8 cellular contexts compared by ENCODE assay signal in genomic region chr7:75762350-75762917, GRCh38. TPM values are rescaled to one million over a fixed set of nuclear protein-coding genes. Genes with fewer than 3 reads are reported as not detected.
DNase-seq lines count a peak whose midpoint lies in the region; TF ChIP-seq lines count a peak whose summit lies in the region.

No MANE protein-coding gene starts in this region.

- no peaks in the 10 kb centered on the region for H3K36me3 ChIP-seq in endodermal cell (ENCODE audit: control insufficient read depth, insufficient read depth, low read length)

- no peak overlapping the region for H3K9ac ChIP-seq in endodermal cell (ENCODE audit: extremely low read depth, low read length, poor library complexity, severe bottlenecking)

- H3K27me3 Mint-ChIP-seq in activated CD4-positive, alpha-beta T cell treated with anti-CD3 and anti-CD28 coated beads, Interleukin-2, amount 10 ng/mL, durations not matched to agents 24 days and 14 days, result no peaks in the 10 kb centered on the region
- H3K27me3 Mint-ChIP-seq in endodermal cell (ENCODE audit: insufficient read depth), result peaks cover 1% of the 10 kb centered on the region

- intact Hi-C loops in activated CD4-positive, alpha-beta T cell treated with anti-CD3 and anti-CD28 coated beads, Interleukin-2, amount 10 ng/mL, durations not matched to agents 24 days and 14 days (cut with micrococcal nuclease), result no loop called here

- H3K27ac ChIP-seq in endodermal cell (ENCODE audit: low read depth, low read length), result no peak overlapping the region

- 48 to 75% methylated on average over 2 of the region's 2 CpGs for WGBS in endodermal cell (ENCODE audit: insufficient coverage in 1 of 2, insufficient read length in 1 of 2), 2 experiments

- no peaks in the 10 kb centered on the region for H3K9me3 ChIP-seq in endodermal cell (ENCODE audit: control insufficient read depth, low read length)

- H3K27ac Mint-ChIP-seq in activated CD4-positive, alpha-beta T cell treated with anti-CD3 and anti-CD28 coated beads, Interleukin-2, amount 10 ng/mL, durations not matched to agents 24 days and 14 days, result no peak overlapping the region
- no peak overlapping the region for H3K27ac Mint-ChIP-seq in endodermal cell

- no peaks in the 10 kb centered on the region for H3K27me3 ChIP-seq in endodermal cell (ENCODE audit: control insufficient read depth, insufficient read depth, low read length, poor library complexity, severe bottlenecking)

- DNase-seq in activated CD4-positive, alpha-beta T cell treated with anti-CD3 and anti-CD28 coated beads, Interleukin-2, amount 10 ng/mL, durations not matched to agents 24 days and 14 days, result peak; percentile 58
- no peak for DNase-seq in activated CD4-positive, alpha-beta T cell treated with anti-CD3 and anti-CD28 coated beads, Interleukin-2, amount 50 U/mL, for 4 hours
- DNase-seq in Kasumi-1 (lab: John Stamatoyannopoulos, UW), result peak; percentile 87 to 88
- peak; percentile 73 for DNase-seq in RPMI7951 (ENCODE audit: low read depth)
- DNase-seq in endodermal cell, result no peak
- DNase-seq in midbrain (lab: John Stamatoyannopoulos, UW), result peak; percentile 57
- DNase-seq in effector CD4-positive, alpha-beta T cell, result no peak
- no peak for DNase-seq in activated T-cell treated with anti-CD3 and anti-CD28 coated beads, Interleukin-2, amount 50 U/mL, for 1 hour

- no peaks in the 10 kb centered on the region for H3K4me1 Mint-ChIP-seq in activated CD4-positive, alpha-beta T cell treated with anti-CD3 and anti-CD28 coated beads, Interleukin-2, amount 10 ng/mL, durations not matched to agents 24 days and 14 days
- peaks cover 4% of the 10 kb centered on the region for H3K4me1 Mint-ChIP-seq in endodermal cell

- no peaks in the 10 kb centered on the region for H3K9me3 Mint-ChIP-seq in activated CD4-positive, alpha-beta T cell treated with anti-CD3 and anti-CD28 coated beads, Interleukin-2, amount 10 ng/mL, durations not matched to agents 24 days and 14 days
- H3K9me3 Mint-ChIP-seq in endodermal cell, result peaks cover 7% of the 10 kb centered on the region

- H3K4me3 ChIP-seq in endodermal cell (ENCODE audit: low read length), result no peak overlapping the region

- TF ChIP-seq CTCF in endodermal cell (conservative IDR thresholded peaks at IDR 0.05), result peak; percentile 85

- no peaks in the 10 kb centered on the region for H3K36me3 Mint-ChIP-seq in activated CD4-positive, alpha-beta T cell treated with anti-CD3 and anti-CD28 coated beads, Interleukin-2, amount 10 ng/mL, durations not matched to agents 24 days and 14 days (ENCODE audit: low read depth)
- H3K36me3 Mint-ChIP-seq in endodermal cell (ENCODE audit: low read depth), result no peaks in the 10 kb centered on the region

- H3K4me3 Mint-ChIP-seq in activated CD4-positive, alpha-beta T cell treated with anti-CD3 and anti-CD28 coated beads, Interleukin-2, amount 10 ng/mL, durations not matched to agents 24 days and 14 days, result no peak overlapping the region
- no peak overlapping the region for H3K4me3 Mint-ChIP-seq in endodermal cell

- no peaks in the 10 kb centered on the region for H3K4me1 ChIP-seq in endodermal cell (ENCODE audit: control insufficient read depth, insufficient read depth, low read length)

RNA-seq across cellular contexts. Expression of gene CCL26, which starts 9.6 kb away (rescaled TPM):
- total RNA-seq in activated CD4-positive, alpha-beta T cell treated with anti-CD3 and anti-CD28 coated beads, Interleukin-2, amount 10 ng/mL, durations not matched to agents 24 days and 14 days, result not detected in 2 replicates
- 0.36 and 0.78 TPM in 2 replicates for total RNA-seq in RPMI7951 (2014; rRNA removed; shearing (Covaris generic))
- total RNA-seq in endodermal cell, result 1 to 10 TPM; 1.2 to 2.9 TPM
- polyA plus RNA-seq in endodermal cell (2013, experiment 1 of 2), result 1.2 TPM
- polyA plus RNA-seq in endodermal cell (2013, experiment 2 of 2), result not detected

RNA-seq across cellular contexts. Expression of gene HIP1, which starts 23.7 kb away (rescaled TPM):
- 2.1 and 4.1 TPM in 2 replicates for total RNA-seq in activated CD4-positive, alpha-beta T cell treated with anti-CD3 and anti-CD28 coated beads, Interleukin-2, amount 10 ng/mL, durations not matched to agents 24 days and 14 days
- total RNA-seq in RPMI7951 (2014; rRNA removed; shearing (Covaris generic)), result 20.9 and 22.9 TPM in 2 replicates
- total RNA-seq in endodermal cell, result 10 to 100 TPM; 64.7 to 70.0 TPM
- polyA plus RNA-seq in endodermal cell (2013, experiment 1 of 2), result 44.6 TPM
- 41.5 TPM for polyA plus RNA-seq in endodermal cell (2013, experiment 2 of 2)

RNA-seq across cellular contexts. Expression of gene CCL24, which starts 51.2 kb away (rescaled TPM):
- not detected in 2 replicates for total RNA-seq in activated CD4-positive, alpha-beta T cell treated with anti-CD3 and anti-CD28 coated beads, Interleukin-2, amount 10 ng/mL, durations not matched to agents 24 days and 14 days
- total RNA-seq in RPMI7951 (2014; rRNA removed; shearing (Covaris generic)), result not detected in 2 replicates
- not detected for total RNA-seq in endodermal cell
- polyA plus RNA-seq in endodermal cell (2013, experiment 1 of 2), result not detected
- not detected for polyA plus RNA-seq in endodermal cell (2013, experiment 2 of 2)

Comparison
In these comparisons a context has a peak if more than half of its experiments do, and no peak if none do; other contexts are left out.
1. DNase-seq: peak in activated CD4-positive, alpha-beta T cell treated with anti-CD3 and anti-CD28 coated beads, Interleukin-2, amount 10 ng/mL, durations not matched to agents 24 days and 14 days (single experiment), Kasumi-1 (2 of 2), RPMI7951 (single experiment) and midbrain (single experiment); none in activated CD4-positive, alpha-beta T cell treated with anti-CD3 and anti-CD28 coated beads, Interleukin-2, amount 50 U/mL, for 4 hours (0 of 2), endodermal cell (single experiment), effector CD4-positive, alpha-beta T cell (single experiment) and activated T-cell treated with anti-CD3 and anti-CD28 coated beads, Interleukin-2, amount 50 U/mL, for 1 hour (single experiment).